Comparison of ENCODE assay signal across 9 cellular contexts in the genomic region with DNA sequence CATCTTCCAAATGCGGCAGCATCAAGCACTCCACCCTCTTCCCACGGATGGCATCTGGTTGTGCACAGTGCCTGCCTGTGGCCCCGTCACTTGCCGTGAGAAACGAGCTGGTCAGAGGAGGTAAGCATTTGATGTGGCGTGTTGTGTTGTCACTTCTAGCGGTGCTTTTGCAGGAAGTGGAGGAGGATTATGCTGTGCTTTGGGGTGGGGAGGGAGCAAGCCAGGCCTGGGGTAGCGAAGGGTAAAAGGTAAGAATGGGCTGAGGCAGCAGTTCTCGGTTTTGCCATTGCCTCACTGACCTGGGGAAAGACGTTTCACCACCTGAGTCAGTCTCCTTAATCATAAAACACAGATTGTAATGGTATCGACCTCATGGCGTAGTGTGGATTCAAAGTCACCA. TPM values are rescaled to one million over a fixed set of nuclear protein-coding genes. Genes with fewer than 3 reads are reported as not detected.
DNase-seq lines count a peak whose midpoint lies in the region; ATAC-seq and TF ChIP-seq lines count a peak whose summit lies in the region.
"Had no signal": no experiment of that assay in that cellular context is flagged by ENCODE, and none has a peak within 500 bp of the region (broad histone marks: within the 10 kb centered on the region; RNA-seq: fewer than 3 reads in every experiment).

No MANE protein-coding gene starts in this region.

- H3K9ac ChIP-seq in SK-N-MC (ENCODE audit: insufficient read length), result no peak overlapping the region

- DNase-seq in SK-N-MC (ENCODE audit: low read depth, low spot score) (no peak), activated T-cell treated with anti-CD3 and anti-CD28 coated beads for 48 hours (ENCODE audit: low read depth) (peak; percentile 62), mucosa of descending colon (no peak), GDM1 (lab: John Stamatoyannopoulos, UW) (no peak), AG08396 (ENCODE audit: low spot score) (no peak), coronary artery (ENCODE audit: low spot score) (no peak), DMS79 treated with DMSO at 0.1 percent for 48 hours (lab: John Stamatoyannopoulos, UW) (no peak)
- peak; percentile 33 for DNase-seq in stimulated activated CD8-positive, alpha-beta memory T cell treated with anti-CD3 and anti-CD28 coated beads, Interleukin-7, amount 100 ng/mL, for 24 hours (ENCODE audit: low read depth)

- ATAC-seq in mucosa of descending colon, result peak; percentile 3

- H3K36me3 ChIP-seq in SK-N-MC (ENCODE audit: insufficient read depth, low read length), result peaks cover 39% of the 10 kb centered on the region
- H3K36me3 ChIP-seq in mucosa of descending colon (ENCODE audit: low read depth), result peaks cover 3% of the 10 kb centered on the region

- H3K27ac ChIP-seq in SK-N-MC, result peak overlapping the region; percentile 68; the same call in 1 of the 2 replicates
- no peak overlapping the region for H3K27ac ChIP-seq in coronary artery

- no peak for TF ChIP-seq CTCF in mucosa of descending colon (IDR thresholded peaks at IDR 0.05)
- TF ChIP-seq CTCF in coronary artery (IDR thresholded peaks at IDR 0.05), result no peak

- H3K4me1 ChIP-seq in mucosa of descending colon (ENCODE audit: low read depth), result peaks cover 26% of the 10 kb centered on the region

- intact Hi-C loops in mucosa of descending colon (cut with DNase I, micrococcal nuclease), result no loop called here

- no peak overlapping the region for H3K4me3 ChIP-seq in SK-N-MC
- H3K4me3 ChIP-seq in mucosa of descending colon, result no peak overlapping the region
- H3K4me3 ChIP-seq in coronary artery, result no peak overlapping the region

- H3K9me3 ChIP-seq in SK-N-MC (ENCODE audit: low read depth, low read length) (no peaks in the 10 kb centered on the region), mucosa of descending colon (no peaks in the 10 kb centered on the region)

RNA-seq across cellular contexts. Expression of gene POMT1, which starts 2.3 kb away (rescaled TPM):
- total RNA-seq in mucosa of descending colon, result 10 to 100 TPM; 26.1 to 40.5 (median 35.4) TPM

RNA-seq across cellular contexts. Expression of gene UCK1, which starts 30.7 kb away (rescaled TPM):
- total RNA-seq in mucosa of descending colon, result 10 to 100 TPM; 25.2 to 43.4 (median 27.4) TPM

RNA-seq across cellular contexts. Expression of gene PRRT1B, which starts 44.9 kb away (rescaled TPM):
- total RNA-seq in mucosa of descending colon, result 1 to 10 TPM; 1.9 to 9.4 (median 2.9) TPM
- total RNA-seq: ureter had no signal

Comparison
In these comparisons a context has a peak if more than half of its experiments do, and no peak if none do; other contexts are left out.
1. DNase-seq: peak in activated T-cell treated with anti-CD3 and anti-CD28 coated beads for 48 hours (single experiment) and stimulated activated CD8-positive, alpha-beta memory T cell treated with anti-CD3 and anti-CD28 coated beads, Interleukin-7, amount 100 ng/mL, for 24 hours (single experiment); none in SK-N-MC (single experiment), mucosa of descending colon (0 of 3), GDM1 (single experiment), AG08396 (single experiment), coronary artery (single experiment) and DMS79 treated with DMSO at 0.1 percent for 48 hours (single experiment).